32 cellular contexts compared by ENCODE assay signal in the genomic region with DNA sequence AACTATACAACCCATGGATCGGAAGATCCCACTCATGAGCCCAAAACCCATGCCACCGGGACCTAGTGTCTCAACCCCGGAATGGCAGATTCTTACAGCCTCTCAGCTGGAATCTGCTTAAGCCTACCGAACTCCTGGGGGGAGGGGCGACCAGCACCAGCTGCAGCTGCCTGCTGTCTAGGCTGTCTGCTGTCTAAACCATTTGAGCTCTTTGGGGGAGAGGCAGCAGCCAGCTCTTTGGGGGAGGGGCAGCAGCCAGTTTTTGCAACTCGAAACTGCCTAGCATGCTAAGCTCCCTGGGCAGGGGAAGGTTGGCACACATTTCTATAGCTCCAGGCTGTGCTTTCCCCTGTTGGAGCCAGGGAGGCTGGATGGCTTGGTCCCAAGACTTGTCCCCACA.
"Had no signal": no experiment of that assay in that cellular context is flagged by ENCODE, and none has a peak within 500 bp of the region (broad histone marks: within the 10 kb centered on the region; RNA-seq: fewer than 3 reads in every experiment).

No MANE protein-coding gene starts in this region.

- DNase-seq: activated CD4-positive, alpha-beta memory T cell treated with anti-CD3 and anti-CD28 coated beads for 36 hours; activated CD4-positive, alpha-beta T cell treated with anti-CD3 and anti-CD28 coated beads, Interleukin-2, amount 10 ng/mL, durations not matched to agents 24 days and 14 days; activated CD8-positive, alpha-beta memory T cell treated with anti-CD3 and anti-CD28 coated beads, Interleukin-2, amount 50 U/mL, for 4 hours; activated T-cell treated with anti-CD3 and anti-CD28 coated beads, Interleukin-2, amount 50 U/mL, for 1 hour; dorsolateral prefrontal cortex; effector memory CD4-positive, alpha-beta T cell; heart left ventricle; hypothalamus; kidney glomerular epithelial cell; left ventricle myocardium inferior; mucosa of descending colon; naive B cell; ovary; right lobe of liver; small intestine; stimulated activated CD4-positive, alpha-beta T cell treated with anti-CD3 and anti-CD28 coated beads, Interleukin-4, amount 100 ng/mL, for 24 hours; stimulated activated naive CD8-positive, alpha-beta T cell treated with anti-CD3 and anti-CD28 coated beads, Interleukin-15, amount 100 ng/mL, for 72 hours; substantia nigra; T-helper 17 cell; T1000; uterus; WERI-Rb-1 had no signal

- H3K27me3 ChIP-seq: ascending aorta, dorsolateral prefrontal cortex, heart left ventricle, ovary, right lobe of liver, uterus had no signal

- H3K27me3 Mint-ChIP-seq: activated CD4-positive, alpha-beta T cell treated with anti-CD3 and anti-CD28 coated beads, Interleukin-2, amount 10 ng/mL, durations not matched to agents 24 days and 14 days; activated naive CD8-positive, alpha-beta T cell; brain; naive B cell; progenitor cell of endocrine pancreas; T-helper 17 cell; type B pancreatic cell had no signal

- H3K9me3 ChIP-seq: ascending aorta, heart left ventricle, left ventricle myocardium inferior, mucosa of descending colon, ovary, right lobe of liver, uterus had no signal

- H3K27ac ChIP-seq: ascending aorta, coronary artery, dorsolateral prefrontal cortex, heart left ventricle, left ventricle myocardium inferior, ovary, right lobe of liver, uterus, WERI-Rb-1 had no signal

- H3K4me3 ChIP-seq: ascending aorta, coronary artery, dorsolateral prefrontal cortex, heart left ventricle, left ventricle myocardium inferior, lung, mucosa of descending colon, ovary, right lobe of liver, uterus had no signal

- H3K36me3 Mint-ChIP-seq: activated CD4-positive, alpha-beta memory T cell treated with anti-CD3 and anti-CD28 coated beads for 36 hours; activated naive CD8-positive, alpha-beta T cell; brain; naive B cell; stimulated activated effector memory CD8-positive, alpha-beta T cell treated with anti-CD3 and anti-CD28 coated beads, Interleukin-12 subunit alpha, Interleukin-12 subunit beta, amount 100 ng/mL, for 72 hours; type B pancreatic cell had no signal

- H3K27ac Mint-ChIP-seq: activated CD4-positive, alpha-beta memory T cell treated with anti-CD3 and anti-CD28 coated beads for 36 hours; activated CD4-positive, alpha-beta T cell treated with anti-CD3 and anti-CD28 coated beads, Interleukin-2, amount 10 ng/mL, durations not matched to agents 24 days and 14 days; activated naive CD8-positive, alpha-beta T cell; activated T-helper 2 cell treated with anti-CD3 and anti-CD28 coated beads, Interferon-gamma antibody, Interleukin-2, Interleukin-4, amounts not matched to agents 10 μg/mL and 5 μg/mL and 100 μg/mL, durations not matched to agents 14 hours and 24 hours and 36 hours; brain; naive B cell; progenitor cell of endocrine pancreas; stimulated activated effector memory CD8-positive, alpha-beta T cell treated with anti-CD3 and anti-CD28 coated beads, Interleukin-12 subunit alpha, Interleukin-12 subunit beta, amount 100 ng/mL, for 72 hours; stimulated activated naive CD8-positive, alpha-beta T cell treated with anti-CD3 and anti-CD28 coated beads, Interleukin-15, amount 100 ng/mL, for 72 hours; T-helper 17 cell; type B pancreatic cell had no signal

- H3K9me3 Mint-ChIP-seq: activated CD4-positive, alpha-beta T cell treated with anti-CD3 and anti-CD28 coated beads, Interleukin-2, amount 10 ng/mL, durations not matched to agents 24 days and 14 days; activated T-helper 2 cell treated with anti-CD3 and anti-CD28 coated beads, Interferon-gamma antibody, Interleukin-2, Interleukin-4, amounts not matched to agents 10 μg/mL and 5 μg/mL and 100 μg/mL, durations not matched to agents 14 hours and 24 hours and 36 hours; type B pancreatic cell had no signal

- ATAC-seq: activated CD4-positive, CD25-positive, alpha-beta regulatory T cell treated with anti-CD3 and anti-CD28 coated beads, Interleukin-2, amount 50 U/mL, for 24 hours; heart left ventricle; mucosa of descending colon; right lobe of liver; stimulated activated effector memory CD8-positive, alpha-beta T cell treated with anti-CD3 and anti-CD28 coated beads, Interleukin-12 subunit alpha, Interleukin-12 subunit beta, amount 100 ng/mL, for 72 hours; stimulated activated naive CD8-positive, alpha-beta T cell treated with anti-CD3 and anti-CD28 coated beads, Interleukin-15, amount 100 ng/mL, for 72 hours; T-helper 17 cell had no signal

- H3K4me3 Mint-ChIP-seq: activated CD4-positive, alpha-beta memory T cell treated with anti-CD3 and anti-CD28 coated beads for 36 hours; activated CD4-positive, alpha-beta T cell treated with anti-CD3 and anti-CD28 coated beads, Interleukin-2, amount 10 ng/mL, durations not matched to agents 24 days and 14 days; activated naive CD8-positive, alpha-beta T cell; brain; naive B cell; stimulated activated effector memory CD8-positive, alpha-beta T cell treated with anti-CD3 and anti-CD28 coated beads, Interleukin-12 subunit alpha, Interleukin-12 subunit beta, amount 100 ng/mL, for 72 hours; stimulated activated naive CD8-positive, alpha-beta T cell treated with anti-CD3 and anti-CD28 coated beads, Interleukin-15, amount 100 ng/mL, for 72 hours; T-helper 17 cell; type B pancreatic cell had no signal

- H3K4me1 ChIP-seq: ascending aorta, heart left ventricle, left ventricle myocardium inferior, right lobe of liver, uterus had no signal

- H3K36me3 ChIP-seq: ascending aorta, heart left ventricle, left ventricle myocardium inferior, ovary, right lobe of liver, uterus, WERI-Rb-1 had no signal

- H3K4me1 Mint-ChIP-seq: activated CD4-positive, alpha-beta T cell treated with anti-CD3 and anti-CD28 coated beads, Interleukin-2, amount 10 ng/mL, durations not matched to agents 24 days and 14 days; brain; naive B cell; stimulated activated effector memory CD8-positive, alpha-beta T cell treated with anti-CD3 and anti-CD28 coated beads, Interleukin-12 subunit alpha, Interleukin-12 subunit beta, amount 100 ng/mL, for 72 hours; stimulated activated naive CD8-positive, alpha-beta T cell treated with anti-CD3 and anti-CD28 coated beads, Interleukin-15, amount 100 ng/mL, for 72 hours; T-helper 17 cell had no signal
